ENCODE assay signal across 8 cellular contexts in the genomic region with DNA sequence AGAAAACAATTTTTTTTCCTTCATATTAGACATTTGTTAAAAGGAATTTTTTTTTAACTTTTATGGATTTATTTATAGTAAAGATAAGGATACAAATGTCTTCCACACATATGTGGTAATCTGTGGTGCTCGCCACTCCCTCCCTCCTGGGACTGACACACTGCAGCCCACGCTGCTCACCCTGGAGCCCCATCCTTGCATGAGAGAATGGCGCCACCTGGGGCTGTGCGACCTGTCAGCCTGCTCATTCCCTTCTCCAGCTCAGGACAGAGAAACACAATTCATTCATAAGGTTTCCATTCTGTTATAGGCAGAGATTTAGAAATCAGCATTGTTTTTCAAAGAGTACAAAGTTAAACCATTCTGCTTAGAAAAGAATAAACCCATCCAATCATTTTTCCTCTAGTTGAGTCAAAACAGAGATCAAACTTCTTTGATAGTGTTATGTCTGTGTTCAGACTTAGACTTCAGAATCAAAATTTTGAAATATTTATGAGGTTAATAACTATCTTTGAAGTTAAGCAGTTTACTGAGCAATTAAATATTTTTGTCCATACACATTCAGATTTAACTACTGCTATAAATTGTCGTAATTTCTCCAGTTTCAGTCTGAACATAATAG. TPM values are rescaled to one million over a fixed set of nuclear protein-coding genes. Genes with fewer than 3 reads are reported as not detected.
A peak's percentile ranks its signal among the peaks of the same experiment; 100 is the strongest.
DNase-seq lines count a peak whose midpoint lies in the region; ATAC-seq and TF ChIP-seq lines count a peak whose summit lies in the region.

No MANE protein-coding gene starts in this region.

- no peaks in the 10 kb centered on the region for H3K9me2 ChIP-seq in GM23338 (ENCODE audit: insufficient read depth)

- H4K20me1 ChIP-seq in GM23338 (replicated peaks; ENCODE audit: insufficient read depth), result peaks cover 10% of the 10 kb centered on the region; the same call in 1 of the 2 replicates

- intact Hi-C loops in upper lobe of right lung (cut with DNase I), result no loop called here

- TF ChIP-seq POLR2A in Peyer's patch (IDR thresholded peaks at IDR 0.05), result no peak

- ATAC-seq in GM23338 (peak; percentile 96), memory B cell (ENCODE audit: low read depth) (peak; percentile 66), upper lobe of right lung (peak; percentile 71), GM21526 (IDR thresholded peaks at IDR 0.05; ENCODE audit: low FRiP score, unreplicated experiment) (no peak)

- peaks cover 57% of the 10 kb centered on the region for H3K36me3 Mint-ChIP-seq in GM23338 (ENCODE audit: low read depth)
- H3K36me3 Mint-ChIP-seq in memory B cell, result peaks cover 20% of the 10 kb centered on the region

- H2AFZ ChIP-seq in GM23338, result no peak overlapping the region

- no peaks in the 10 kb centered on the region for H3K27me3 Mint-ChIP-seq in GM23338 (ENCODE audit: insufficient read depth, low read depth, poor library complexity)
- no peaks in the 10 kb centered on the region for H3K27me3 Mint-ChIP-seq in memory B cell

- H3K79me2 ChIP-seq in GM23338 (replicated peaks; ENCODE audit: insufficient read depth), result no peaks in the 10 kb centered on the region

- H3K4me1 ChIP-seq in GM23338 (ENCODE audit: insufficient read depth) (no peaks in the 10 kb centered on the region), Peyer's patch (no peaks in the 10 kb centered on the region), upper lobe of right lung (no peaks in the 10 kb centered on the region)

- H3K4me3 ChIP-seq in GM23338, result no peak overlapping the region
- H3K4me3 ChIP-seq in Peyer's patch, result no peak overlapping the region
- no peak overlapping the region for H3K4me3 ChIP-seq in choroid plexus epithelial cell (ENCODE audit: low read depth, low read length)
- no peak overlapping the region for H3K4me3 ChIP-seq in upper lobe of right lung

- DNase-seq in AG20443 (ENCODE audit: low spot score) (peak; percentile 33), GM23338 (ENCODE audit: low spot score) (peak; percentile 71), Peyer's patch (peak in 2 of 3 donors; percentile 60 to 62), choroid plexus epithelial cell (ENCODE audit: low read depth) (peak; percentile 70), memory B cell (ENCODE audit: low spot score in 2 of 2) (peak in 1 of 2 donors; percentile 11), upper lobe of right lung (no peak), NCI-H2029 (lab: John Stamatoyannopoulos, UW) (no peak)

- H3K4me3 Mint-ChIP-seq in GM23338 (no peak overlapping the region), memory B cell (no peak overlapping the region)

- H3K9me3 ChIP-seq in Peyer's patch, result no peaks in the 10 kb centered on the region
- no peaks in the 10 kb centered on the region for H3K9me3 ChIP-seq in upper lobe of right lung

- H3F3A ChIP-seq in GM23338 (replicated peaks; ENCODE audit: low read depth), result 0 out of 2 replicates have a peak, but pooled peaks cover 5% of the 10 kb centered on the region

- TF ChIP-seq CTCF in GM23338 (conservative IDR thresholded peaks at IDR 0.05; ENCODE audit: low read depth in 2 of 2) (peak; percentile 60 to 79), Peyer's patch (IDR thresholded peaks at IDR 0.05) (peak in 3 of 6 experiments; percentile 28 to 40 (median 30)), choroid plexus epithelial cell (conservative IDR thresholded peaks at IDR 0.05; ENCODE audit: low read depth, low read length) (peak; percentile 64), upper lobe of right lung (IDR thresholded peaks at IDR 0.05) (no peak)

- H3K27ac ChIP-seq in GM23338 (ENCODE audit: low read depth) (no peak overlapping the region), Peyer's patch (no peak overlapping the region), upper lobe of right lung (no peak overlapping the region)

- H3K9me3 Mint-ChIP-seq in GM23338, result peaks cover 5% of the 10 kb centered on the region; the same call in 1 of the 3 replicates
- no peaks in the 10 kb centered on the region for H3K9me3 Mint-ChIP-seq in memory B cell

- H3K36me3 ChIP-seq in GM23338 (ENCODE audit: insufficient read depth) (peaks cover 12% of the 10 kb centered on the region; the same call in 1 of the 2 replicates), Peyer's patch (peaks cover 0 to 35% (median 0%) of the 10 kb centered on the region in 3 donors), upper lobe of right lung (peaks cover 48% of the 10 kb centered on the region)

- H3K4me1 Mint-ChIP-seq in GM23338, result no peaks in the 10 kb centered on the region
- peaks cover 6% of the 10 kb centered on the region for H3K4me1 Mint-ChIP-seq in memory B cell

- H3K27ac Mint-ChIP-seq in GM23338 (no peak overlapping the region), memory B cell (no peak overlapping the region)

- H3K27me3 ChIP-seq in GM23338 (ENCODE audit: insufficient read depth) (no peaks in the 10 kb centered on the region), Peyer's patch (no peaks in the 10 kb centered on the region), upper lobe of right lung (no peaks in the 10 kb centered on the region)

- no peak overlapping the region for H3K4me2 ChIP-seq in GM23338

TF ChIP-seq in GM23338, 12 proteins besides CTCF, POLR2A, EP300 and RAD21 (continues in another document):
- TF ChIP-seq, protein P1, sequence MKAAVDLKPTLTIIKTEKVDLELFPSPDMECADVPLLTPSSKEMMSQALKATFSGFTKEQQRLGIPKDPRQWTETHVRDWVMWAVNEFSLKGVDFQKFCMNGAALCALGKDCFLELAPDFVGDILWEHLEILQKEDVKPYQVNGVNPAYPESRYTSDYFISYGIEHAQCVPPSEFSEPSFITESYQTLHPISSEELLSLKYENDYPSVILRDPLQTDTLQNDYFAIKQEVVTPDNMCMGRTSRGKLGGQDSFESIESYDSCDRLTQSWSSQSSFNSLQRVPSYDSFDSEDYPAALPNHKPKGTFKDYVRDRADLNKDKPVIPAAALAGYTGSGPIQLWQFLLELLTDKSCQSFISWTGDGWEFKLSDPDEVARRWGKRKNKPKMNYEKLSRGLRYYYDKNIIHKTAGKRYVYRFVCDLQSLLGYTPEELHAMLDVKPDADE (IDR thresholded peaks at IDR 0.05), result no peak
- TF ChIP-seq ZNF331 (CRISPR knock-in tag; IDR thresholded peaks at IDR 0.05; ENCODE audit: low read depth) (no peak), NANOG (IDR thresholded peaks at IDR 0.05; ENCODE audit: borderline replicate concordance) (no peak), STAT1 (IDR thresholded peaks at IDR 0.05; ENCODE audit: unreplicated experiment) (no peak), EZH2phosphoT487 (IDR thresholded peaks at IDR 0.05; ENCODE audit: unreplicated experiment) (no peak), CREB1 (CRISPR knock-in tag; IDR thresholded peaks at IDR 0.05; ENCODE audit: low read depth) (no peak), JUNB (IDR thresholded peaks at IDR 0.05; ENCODE audit: unreplicated experiment) (no peak)
- TF ChIP-seq, protein P2, sequence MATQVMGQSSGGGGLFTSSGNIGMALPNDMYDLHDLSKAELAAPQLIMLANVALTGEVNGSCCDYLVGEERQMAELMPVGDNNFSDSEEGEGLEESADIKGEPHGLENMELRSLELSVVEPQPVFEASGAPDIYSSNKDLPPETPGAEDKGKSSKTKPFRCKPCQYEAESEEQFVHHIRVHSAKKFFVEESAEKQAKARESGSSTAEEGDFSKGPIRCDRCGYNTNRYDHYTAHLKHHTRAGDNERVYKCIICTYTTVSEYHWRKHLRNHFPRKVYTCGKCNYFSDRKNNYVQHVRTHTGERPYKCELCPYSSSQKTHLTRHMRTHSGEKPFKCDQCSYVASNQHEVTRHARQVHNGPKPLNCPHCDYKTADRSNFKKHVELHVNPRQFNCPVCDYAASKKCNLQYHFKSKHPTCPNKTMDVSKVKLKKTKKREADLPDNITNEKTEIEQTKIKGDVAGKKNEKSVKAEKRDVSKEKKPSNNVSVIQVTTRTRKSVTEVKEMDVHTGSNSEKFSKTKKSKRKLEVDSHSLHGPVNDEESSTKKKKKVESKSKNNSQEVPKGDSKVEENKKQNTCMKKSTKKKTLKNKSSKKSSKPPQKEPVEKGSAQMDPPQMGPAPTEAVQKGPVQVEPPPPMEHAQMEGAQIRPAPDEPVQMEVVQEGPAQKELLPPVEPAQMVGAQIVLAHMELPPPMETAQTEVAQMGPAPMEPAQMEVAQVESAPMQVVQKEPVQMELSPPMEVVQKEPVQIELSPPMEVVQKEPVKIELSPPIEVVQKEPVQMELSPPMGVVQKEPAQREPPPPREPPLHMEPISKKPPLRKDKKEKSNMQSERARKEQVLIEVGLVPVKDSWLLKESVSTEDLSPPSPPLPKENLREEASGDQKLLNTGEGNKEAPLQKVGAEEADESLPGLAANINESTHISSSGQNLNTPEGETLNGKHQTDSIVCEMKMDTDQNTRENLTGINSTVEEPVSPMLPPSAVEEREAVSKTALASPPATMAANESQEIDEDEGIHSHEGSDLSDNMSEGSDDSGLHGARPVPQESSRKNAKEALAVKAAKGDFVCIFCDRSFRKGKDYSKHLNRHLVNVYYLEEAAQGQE (IDR thresholded peaks at IDR 0.05; ENCODE audit: unreplicated experiment), result no peak

RNA-seq across cellular contexts. Expression of a gene that starts 42.8 kb away (rescaled TPM):
- total RNA-seq in GM23338 (2014; rRNA removed; shearing (Covaris generic)), result 102 and 107 TPM in 2 replicates
- 376 and 393 TPM in 2 replicates for polyA plus RNA-seq in GM23338 (2016; fragmentation: Nextera tagmentation; extraction: Ambion mirVana)
- total RNA-seq in Peyer's patch (100 to 1,000 TPM in 3 of 4 donors, 10 to 100 TPM in 1; 77.6 to 181 (median 135) TPM), upper lobe of right lung (146 TPM)

Comparison
In these comparisons a context has a peak if more than half of its experiments do, and no peak if none do; other contexts are left out.
1. DNase-seq: peak in AG20443 (single experiment), GM23338 (single experiment), Peyer's patch (2 of 3) and choroid plexus epithelial cell (single experiment); none in upper lobe of right lung (single experiment) and NCI-H2029 (single experiment).